21 cellular contexts compared by ENCODE assay signal in the genomic region with DNA sequence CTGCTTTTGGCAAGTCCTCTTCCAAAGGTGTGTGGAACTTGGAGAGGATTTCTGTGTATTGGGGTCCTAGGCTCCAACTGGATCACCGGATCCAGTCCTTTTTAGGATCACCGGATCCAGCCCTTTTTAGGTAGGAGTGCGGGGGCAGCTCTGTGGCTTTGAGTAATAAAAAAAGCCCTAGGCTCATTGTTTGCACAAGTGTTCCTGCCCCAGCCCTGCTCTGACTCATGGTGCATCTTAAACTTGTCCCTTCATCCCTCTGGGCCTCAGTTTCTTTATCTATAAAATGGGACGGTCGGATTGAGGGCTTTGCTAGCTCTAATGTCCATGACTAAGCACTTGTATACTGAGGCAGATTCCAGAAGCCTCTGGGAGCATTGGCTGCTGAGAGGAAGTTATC. TPM values are rescaled to one million over a fixed set of nuclear protein-coding genes. Genes with fewer than 3 reads are reported as not detected.
DNase-seq lines count a peak whose midpoint lies in the region; ATAC-seq, FAIRE-seq and TF ChIP-seq lines count a peak whose summit lies in the region.
"Had no signal": no experiment of that assay in that cellular context is flagged by ENCODE, and none has a peak within 500 bp of the region (broad histone marks: within the 10 kb centered on the region; RNA-seq: fewer than 3 reads in every experiment).

No MANE protein-coding gene starts in this region.

- H3K9me3 ChIP-seq in left ventricle myocardium inferior (replicated peaks) = no peaks in the 10 kb centered on the region
- H3K9me3 ChIP-seq in right atrium auricular region = no peaks in the 10 kb centered on the region
- no peaks in the 10 kb centered on the region for H3K9me3 ChIP-seq in K562 (replicated peaks; ENCODE audit: control insufficient read depth, insufficient read depth, low read depth, low read length)
- no peaks in the 10 kb centered on the region for H3K9me3 ChIP-seq in muscle layer of colon (ENCODE audit: low read length)
- no peaks in the 10 kb centered on the region for H3K9me3 ChIP-seq in endodermal cell (ENCODE audit: control insufficient read depth, low read length)

- in situ Hi-C loops in K562 (cut with MboI) = no loop called here

- no peak for TF ChIP-seq EP300 in K562 (IDR thresholded peaks at IDR 0.05; ENCODE audit: low read length)

- POLR2A ChIA-PET in K562 (lab: Yijun Ruan, JAX) = no interaction called here

- ATAC-seq in K562 (no peak), GM21526 (IDR thresholded peaks at IDR 0.05; ENCODE audit: low FRiP score, unreplicated experiment) (no peak), HG02610 (IDR thresholded peaks at IDR 0.05; ENCODE audit: unreplicated experiment) (no peak)

- H3K4me3 Mint-ChIP-seq in endodermal cell = no peak overlapping the region
- H3K4me3 Mint-ChIP-seq: T-helper 1 cell treated with Interleukin-12 subunit alpha and Interleukin-12 subunit beta and Interleukin-4 antibody, amounts not matched to agents 30 μg/mL and 1 μg/mL, for 36 hours had no signal

- H3K27me3 ChIP-seq in left ventricle myocardium inferior (ENCODE audit: low read depth) = no peaks in the 10 kb centered on the region
- no peaks in the 10 kb centered on the region for H3K27me3 ChIP-seq in right atrium auricular region
- H3K27me3 ChIP-seq in K562 (ENCODE audit: control insufficient read depth in 2 of 2, insufficient read depth in 2 of 2, low read length in 2 of 2) = peaks cover 0 to 16% of the 10 kb centered on the region in 2 experiments; a peak in 2 of 5 replicates
- no peaks in the 10 kb centered on the region for H3K27me3 ChIP-seq in muscle layer of colon (ENCODE audit: control insufficient read depth in 1 of 2, insufficient read depth in 2 of 2, low read length in 2 of 2)
- H3K27me3 ChIP-seq in endodermal cell (ENCODE audit: control insufficient read depth, insufficient read depth, low read length, poor library complexity, severe bottlenecking) = peaks cover 34% of the 10 kb centered on the region

- no peak overlapping the region for H2AFZ ChIP-seq in K562 (ENCODE audit: low read depth, low read length)

- H3K27me3 Mint-ChIP-seq in endodermal cell (ENCODE audit: insufficient read depth) = peaks cover 35% of the 10 kb centered on the region
- H3K27me3 Mint-ChIP-seq: CD4-positive, alpha-beta memory T cell had no signal

- no peak overlapping the region for H3K4me3 ChIP-seq in left ventricle myocardium inferior
- no peak overlapping the region for H3K4me3 ChIP-seq in right atrium auricular region
- H3K4me3 ChIP-seq in K562 = no peak overlapping the region
- H3K4me3 ChIP-seq in muscle layer of colon (ENCODE audit: low read depth in 1 of 2, low read length in 2 of 2) = no peak overlapping the region
- no peak overlapping the region for H3K4me3 ChIP-seq in endodermal cell (ENCODE audit: low read length)

- TF ChIP-seq CTCF in left ventricle myocardium inferior (IDR thresholded peaks at IDR 0.05; ENCODE audit: borderline replicate concordance) = no peak
- no peak for TF ChIP-seq CTCF in right atrium auricular region (IDR thresholded peaks at IDR 0.05)
- no peak for TF ChIP-seq CTCF in K562 (IDR thresholded peaks at IDR 0.05 in 2 of 3, conservative IDR thresholded peaks at IDR 0.05 in 1 of 3; ENCODE audit: insufficient read depth in 2 of 3, low read depth in 1 of 3, low read length in 3 of 3)
- TF ChIP-seq CTCF in endodermal cell (conservative IDR thresholded peaks at IDR 0.05) = no peak

- no peaks in the 10 kb centered on the region for H4K20me1 ChIP-seq in K562 (replicated peaks; ENCODE audit: control insufficient read depth, insufficient read depth, low read length)

- H3K9me3 Mint-ChIP-seq in endodermal cell = no peaks in the 10 kb centered on the region
- H3K9me3 Mint-ChIP-seq: CD4-positive, alpha-beta memory T cell had no signal

- CTCF ChIA-PET in K562 (lab: Yijun Ruan, JAX; ENCODE audit: low intra/inter-chr PET ratio) = no interaction called here

- 0% methylated on average over 5 of the region's 5 CpGs for WGBS in K562 (ENCODE audit: insufficient coverage, low coverage, missing lambda C conversion rate)
- WGBS in endodermal cell (ENCODE audit: insufficient coverage in 1 of 2, insufficient read length in 1 of 2), 2 experiments = 93 to 96% methylated on average over 5 of the region's 5 CpGs

- H3K36me3 ChIP-seq in left ventricle myocardium inferior (no peaks in the 10 kb centered on the region), right atrium auricular region (no peaks in the 10 kb centered on the region), K562 (ENCODE audit: control insufficient read depth, insufficient read depth, low read length) (no peaks in the 10 kb centered on the region), muscle layer of colon (ENCODE audit: insufficient read depth, low read length) (no peaks in the 10 kb centered on the region), endodermal cell (ENCODE audit: control insufficient read depth, insufficient read depth, low read length) (no peaks in the 10 kb centered on the region)

- peaks cover 10% of the 10 kb centered on the region for H3K4me1 Mint-ChIP-seq in endodermal cell

- H3K4me1 ChIP-seq in left ventricle myocardium inferior (peaks cover 30% of the 10 kb centered on the region), right atrium auricular region (peaks cover 0 to 18% of the 10 kb centered on the region in 2 donors), K562 (replicated peaks in 1 of 2; ENCODE audit: control insufficient read depth in 2 of 2, insufficient read depth in 2 of 2, low read length in 2 of 2) (peaks cover 0 to 10% of the 10 kb centered on the region in 2 experiments; a peak in 4 of 5 replicates), muscle layer of colon (ENCODE audit: insufficient read depth, low read length) (peaks cover 19% of the 10 kb centered on the region), endodermal cell (ENCODE audit: control insufficient read depth, insufficient read depth, low read length) (no peaks in the 10 kb centered on the region)

- no peaks in the 10 kb centered on the region for H3K79me2 ChIP-seq in K562 (ENCODE audit: control insufficient read depth, insufficient read depth, low read length)

- H3K4me2 ChIP-seq in K562 (ENCODE audit: insufficient read depth, low read length) = no peak overlapping the region

- no TSS peak for BruUV-seq in K562 (replicated peaks; lab: Mats Ljungman, UMichigan)

- no peaks in the 10 kb centered on the region for H3K36me3 Mint-ChIP-seq in endodermal cell (ENCODE audit: low read depth)
- H3K36me3 Mint-ChIP-seq: CD4-positive, alpha-beta memory T cell had no signal

- intact Hi-C loops in left ventricle myocardium inferior (cut with micrococcal nuclease) (no loop called here), K562 (cut with micrococcal nuclease) (no loop called here)

- H3K9ac ChIP-seq in K562 (ENCODE audit: insufficient read depth in 1 of 2, low read depth in 2 of 2, low read length in 2 of 2) = no peak overlapping the region
- H3K9ac ChIP-seq in muscle layer of colon (ENCODE audit: low read length) = no peak overlapping the region
- H3K9ac ChIP-seq in endodermal cell (ENCODE audit: extremely low read depth, low read length, poor library complexity, severe bottlenecking) = no peak overlapping the region

- peaks cover under 1% of the 10 kb centered on the region for H3K9me1 ChIP-seq in K562 (ENCODE audit: control insufficient read depth, insufficient read depth, low read length)

- no peak for FAIRE-seq in K562 (lab: Jason Lieb, UNC)
- FAIRE-seq: GM12891, kidney had no signal

- no peak overlapping the region for H3K27ac Mint-ChIP-seq in endodermal cell
- H3K27ac Mint-ChIP-seq: T-helper 1 cell treated with Interleukin-12 subunit alpha and Interleukin-12 subunit beta and Interleukin-4 antibody, amounts not matched to agents 30 μg/mL and 1 μg/mL, for 36 hours had no signal

- H3K27ac ChIP-seq in left ventricle myocardium inferior (replicated peaks) (peak overlapping the region; percentile 7), right atrium auricular region (no peak overlapping the region), K562 (ENCODE audit: extremely low read depth, low read depth, low read length) (no peak overlapping the region), muscle layer of colon (ENCODE audit: low read depth, low read length) (peak overlapping the region; percentile 60), endodermal cell (ENCODE audit: low read depth, low read length) (no peak overlapping the region)

- no peak for TF ChIP-seq RAD21 in K562 (CRISPR knock-in tag; conservative IDR thresholded peaks at IDR 0.05 in 1 of 2, IDR thresholded peaks at IDR 0.05 in 1 of 2)

- no peak for TF ChIP-seq POLR2A in K562 (conservative IDR thresholded peaks at IDR 0.05)

- DNase-seq in left ventricle myocardium inferior = no peak
- no peak for DNase-seq in right atrium auricular region (ENCODE audit: low spot score)
- DNase-seq in K562 (ENCODE audit: extremely low read depth in 1 of 4, low spot score in 3 of 4) = no peak
- no peak for DNase-seq in T1000 (lab: John Stamatoyannopoulos, UW)
- DNase-seq in endodermal cell = no peak
- DNase-seq: activated CD4-positive, CD25-positive, alpha-beta regulatory T cell treated with anti-CD3 and anti-CD28 coated beads, Interleukin-2, amount 50 U/mL, for 72 hours; activated CD8-positive, alpha-beta memory T cell treated with anti-CD3 and anti-CD28 coated beads, Interleukin-2, amount 50 U/mL, for 4 hours; activated naive CD4-positive, alpha-beta T cell treated with anti-CD3 and anti-CD28 coated beads, Interleukin-2, amount 50 U/mL, for 16 hours; CD4-positive, alpha-beta memory T cell; effector CD4-positive, alpha-beta T cell; HCEC 1CT; KBM-7; kidney; NCI-H146; NCI-H510A treated with DMSO at 0.1 percent for 48 hours; occipital lobe had no signal

RNA-seq across cellular contexts. Expression of a gene that starts 22.7 kb away (rescaled TPM):
- total RNA-seq in left ventricle myocardium inferior (14.0 TPM), right atrium auricular region (10 to 100 TPM; 26.8 to 37.3 TPM), K562 (2014; rRNA removed) (2.3 and 2.6 TPM in 2 replicates), K562 (2014; rRNA removed; fragmentation: Illumina TruSeq; extraction: Trizol) (3.0 and 5.2 TPM in 2 replicates), K562 (2015; rRNA removed; fragmentation: Illumina TruSeq; extraction: Trizol) (2.6 and 3.2 TPM in 2 replicates), K562 (2021) (9.5 and 11.1 TPM in 2 replicates), endodermal cell (1 to 10 TPM; 1.2 to 4.6 TPM)
- 7.9 and 17.7 TPM in 2 replicates for total RNA-seq in K562 (2011; cell fraction: chromatin; rRNA removed; ENCODE audit: low replicate concordance)
- total RNA-seq in K562 (2011; cell fraction: nucleolus; rRNA removed) = 7.2 and 18.2 TPM in 2 replicates
- 10.5 and 17.1 TPM in 2 replicates for total RNA-seq in K562 (2011; cell fraction: nucleoplasm; rRNA removed)
- polyA plus RNA-seq in K562 (2011; rRNA removed) (13.9 and 47.0 TPM in 2 replicates), K562 (2014; fragmentation: Illumina TruSeq; extraction: Trizol) (7.7 TPM in 2 replicates), K562 (2014; fragmentation: Nextera tagmentation; extraction: Ambion mirVana) (1 to 10 TPM; 1.2 to 1.8 TPM), K562 (2014; rRNA removed) (2.5 and 5.0 TPM in 2 replicates)
- polyA plus RNA-seq in K562 (2011; cell fraction: cytosol; rRNA removed) = 23.2 and 51.1 TPM in 2 replicates
- polyA plus RNA-seq in K562 (2011; cell fraction: nucleus; rRNA removed) = 19.8 and 40.4 TPM in 2 replicates
- polyA plus RNA-seq in K562 (2012) = 8.0 and 8.3 TPM in 2 replicates
- polyA minus RNA-seq in K562 (2011; rRNA and poly(A)+ RNA removed) = 26.3 and 51.8 TPM in 2 replicates
- polyA minus RNA-seq in K562 (2011; cell fraction: cytosol; rRNA and poly(A)+ RNA removed) = 10.5 and 22.8 TPM in 2 replicates
- 14.8 and 35.9 TPM in 2 replicates for polyA minus RNA-seq in K562 (2011; cell fraction: nucleus; rRNA and poly(A)+ RNA removed)
- 5.6 TPM for polyA plus RNA-seq in endodermal cell (2013, experiment 1 of 2)
- polyA plus RNA-seq in endodermal cell (2013, experiment 2 of 2) = 8.0 TPM

Comparison
In these comparisons a context has a peak if more than half of its experiments do, and no peak if none do; other contexts are left out.
1. H3K27ac ChIP-seq: peak in left ventricle myocardium inferior (single experiment) and muscle layer of colon (single experiment); none in right atrium auricular region (0 of 2), K562 (single experiment) and endodermal cell (single experiment).